In genomic region chr2:222057249-222058073, GRCh38 we compare ENCODE assay signal across 8 cellular contexts.
DNase-seq lines count a peak whose midpoint lies in the region; ATAC-seq and TF ChIP-seq lines count a peak whose summit lies in the region.

No MANE protein-coding gene starts in this region.

- H3K4me3 Mint-ChIP-seq in Calu3 (ENCODE audit: low read depth, unreplicated experiment) = no peak overlapping the region
- no peak overlapping the region for H3K4me3 Mint-ChIP-seq in stimulated activated naive B cell treated with anti-CD40 and anti-IgM and Interleukin-4, amounts not matched to agents 10 μg/mL and 1 μg/mL and 100 μg/mL, for 72 hours

- H3K36me3 ChIP-seq in H7 (replicated peaks; ENCODE audit: control insufficient read depth, insufficient read depth, low read length) (no peaks in the 10 kb centered on the region), cardiac muscle cell (no peaks in the 10 kb centered on the region), uterus (no peaks in the 10 kb centered on the region)

- H3K36me3 Mint-ChIP-seq in Calu3 (ENCODE audit: insufficient read depth, unreplicated experiment) = no peaks in the 10 kb centered on the region
- no peaks in the 10 kb centered on the region for H3K36me3 Mint-ChIP-seq in stimulated activated naive B cell treated with anti-CD40 and anti-IgM and Interleukin-4, amounts not matched to agents 10 μg/mL and 1 μg/mL and 100 μg/mL, for 72 hours

- DNase-seq in Calu3 (no peak), H7 (peak; percentile 61), RWPE1 (ENCODE audit: low spot score) (peak; percentile 30), cardiac muscle cell (ENCODE audit: low read depth in 1 of 2, low spot score in 1 of 2) (peak; percentile 30), uterus (no peak)
- no peak for DNase-seq in stimulated activated naive B cell treated with anti-CD40 and anti-IgM and Interleukin-4, amounts not matched to agents 10 μg/mL and 1 μg/mL and 100 μg/mL, for 72 hours

- H3K9me3 ChIP-seq in cardiac muscle cell (ENCODE audit: low read depth) = no peaks in the 10 kb centered on the region
- H3K9me3 ChIP-seq in uterus = no peaks in the 10 kb centered on the region

- TF ChIP-seq POLR2A in uterus (IDR thresholded peaks at IDR 0.05) = no peak

- TF ChIP-seq CTCF in Calu3 (IDR thresholded peaks at IDR 0.05; ENCODE audit: unreplicated experiment) (peak; percentile 65), RWPE1 (conservative IDR thresholded peaks at IDR 0.05; ENCODE audit: low read depth) (peak; percentile 71), cardiac muscle cell (IDR thresholded peaks at IDR 0.05; ENCODE audit: low read depth, low read length) (peak; percentile 59), uterus (IDR thresholded peaks at IDR 0.05) (peak; percentile 26 to 57 (median 35))

- H3K27ac ChIP-seq in RWPE1 (no peak overlapping the region), cardiac muscle cell (no peak overlapping the region), uterus (no peak overlapping the region)

- H3K9me3 Mint-ChIP-seq in Calu3 (ENCODE audit: low read depth, unreplicated experiment) = no peaks in the 10 kb centered on the region
- peaks cover 0 to 2% of the 10 kb centered on the region in 2 donors for H3K9me3 Mint-ChIP-seq in stimulated activated naive B cell treated with anti-CD40 and anti-IgM and Interleukin-4, amounts not matched to agents 10 μg/mL and 1 μg/mL and 100 μg/mL, for 72 hours

- no peak for ATAC-seq in stimulated activated naive B cell treated with anti-CD40 and anti-IgM and Interleukin-4, amounts not matched to agents 10 μg/mL and 1 μg/mL and 100 μg/mL, for 72 hours (replicated peaks)
- ATAC-seq in GM18519 (IDR thresholded peaks at IDR 0.05; ENCODE audit: low FRiP score, unreplicated experiment) (no peak), HG02623 (IDR thresholded peaks at IDR 0.05; ENCODE audit: unreplicated experiment) (no peak)

- no peak overlapping the region for H3K27ac Mint-ChIP-seq in Calu3 (ENCODE audit: unreplicated experiment)
- H3K27ac Mint-ChIP-seq in stimulated activated naive B cell treated with anti-CD40 and anti-IgM and Interleukin-4, amounts not matched to agents 10 μg/mL and 1 μg/mL and 100 μg/mL, for 72 hours = no peak overlapping the region

- H3K4me1 Mint-ChIP-seq in Calu3 (ENCODE audit: low read depth, unreplicated experiment) = peaks cover 7% of the 10 kb centered on the region
- no peaks in the 10 kb centered on the region for H3K4me1 Mint-ChIP-seq in stimulated activated naive B cell treated with anti-CD40 and anti-IgM and Interleukin-4, amounts not matched to agents 10 μg/mL and 1 μg/mL and 100 μg/mL, for 72 hours

- BruUV-seq in Calu3 (replicated peaks; lab: Mats Ljungman, UMichigan) = no TSS peak

- CTCF ChIA-PET in Calu3 (lab: Charles Lee) (interaction anchor here (0.6 to 1.6 kb wide), 4 partner anchors 9 to 505 kb away, joined by 3 to 13 read pairs (median 5); no protein-coding TSS in a partner anchor), RWPE1 (lab: Yijun Ruan, JAX) (interaction anchor here (0.7 to 1.2 kb wide), 2 partner anchors 174 to 260 kb away, joined by 3 to 7 read pairs; no protein-coding TSS in a partner anchor)

- intact Hi-C loops in Calu3 (cut with micrococcal nuclease; ENCODE audit: unreplicated experiment) = loop anchor here (2.0 to 5.0 kb wide), 3 partner anchors 260 to 555 kb away; no protein-coding TSS in a partner anchor
- intact Hi-C loops in uterus (cut with DNase I; ENCODE audit: low total_unique reads) = no loop called here

- peaks cover 82% of the 10 kb centered on the region for H3K27me3 Mint-ChIP-seq in Calu3 (ENCODE audit: unreplicated experiment)
- peaks cover 19 to 26% of the 10 kb centered on the region in 2 donors for H3K27me3 Mint-ChIP-seq in stimulated activated naive B cell treated with anti-CD40 and anti-IgM and Interleukin-4, amounts not matched to agents 10 μg/mL and 1 μg/mL and 100 μg/mL, for 72 hours

- H3K4me1 ChIP-seq in cardiac muscle cell (ENCODE audit: low read depth) (peaks cover 24% of the 10 kb centered on the region), uterus (no peaks in the 10 kb centered on the region)

- H3K27me3 ChIP-seq in H7 (ENCODE audit: control insufficient read depth, insufficient read depth, low read length) (peaks cover 51% of the 10 kb centered on the region), cardiac muscle cell (peaks cover 24% of the 10 kb centered on the region), uterus (peaks cover 0 to 10% of the 10 kb centered on the region in 2 donors)

- POLR2A ChIA-PET in RWPE1 (lab: Yijun Ruan, JAX; ENCODE audit: low non-redundant PET) = no interaction called here

- H3K4me3 ChIP-seq in H7 (ENCODE audit: insufficient read depth, low read depth, low read length) = no peak overlapping the region
- H3K4me3 ChIP-seq in cardiac muscle cell = no peak overlapping the region
- H3K4me3 ChIP-seq in uterus = no peak overlapping the region

Comparison
In these comparisons a context has a peak if more than half of its experiments do, and no peak if none do; other contexts are left out.
1. DNase-seq: peak in H7 (single experiment), RWPE1 (single experiment) and cardiac muscle cell (2 of 2); none in Calu3 (single experiment), uterus (0 of 2) and stimulated activated naive B cell treated with anti-CD40 and anti-IgM and Interleukin-4, amounts not matched to agents 10 μg/mL and 1 μg/mL and 100 μg/mL, for 72 hours (single experiment).
2. Peak in every context shown above with its lines, with median percentiles within 50 percentile points of each other: CTCF ChIP-seq.